Comparison of ENCODE assay signal across 8 cellular contexts in the genomic region with DNA sequence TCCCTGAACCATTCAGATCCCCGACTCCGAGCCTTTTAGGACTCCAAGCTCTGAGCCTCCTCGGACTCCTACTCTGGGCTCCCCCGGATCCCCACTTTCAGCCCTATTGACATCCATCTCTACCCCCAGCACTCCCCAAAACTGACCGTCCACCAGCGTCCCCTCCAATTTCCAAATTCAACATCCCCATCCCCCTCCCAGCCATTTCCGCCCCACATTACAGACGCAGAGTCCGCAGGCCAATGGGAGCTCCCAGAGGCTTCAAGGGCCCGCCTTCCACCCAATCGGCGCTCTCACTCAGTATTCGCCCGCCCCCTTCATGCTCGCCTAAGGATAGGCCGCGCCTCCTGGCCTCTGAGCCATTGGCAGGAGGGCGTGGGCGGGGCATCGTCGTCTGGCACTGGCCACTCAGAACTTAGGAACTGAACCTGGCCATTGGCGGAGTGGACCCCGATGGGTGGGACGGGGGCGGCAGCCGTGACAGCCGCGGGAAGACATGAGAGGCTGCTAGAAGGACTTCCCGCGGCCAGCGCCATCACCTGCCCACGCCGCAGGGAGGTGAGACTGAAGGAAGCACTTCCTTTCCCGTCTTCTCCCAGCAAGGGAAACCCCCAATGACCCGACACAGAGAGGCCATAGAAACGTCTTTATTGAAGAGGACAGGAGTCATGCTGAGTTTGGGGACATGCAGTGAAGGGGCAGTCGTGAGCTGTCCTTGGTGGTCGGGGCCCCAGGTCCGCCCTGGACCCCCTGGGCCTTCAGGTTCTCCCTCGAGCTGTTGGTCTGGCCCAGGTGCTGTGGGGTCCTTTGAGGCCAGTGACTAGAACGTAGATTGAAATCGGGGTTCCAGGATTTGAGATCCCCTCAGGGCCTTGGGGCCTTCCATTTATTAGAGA. TPM values are rescaled to one million over a fixed set of nuclear protein-coding genes. Genes with fewer than 3 reads are reported as not detected.
DNase-seq lines count a peak whose midpoint lies in the region; ATAC-seq and TF ChIP-seq lines count a peak whose summit lies in the region.

TSS of gene ALKBH6 (minus strand) at position 185 of the 896 bp plus-strand sequence. CDS start 816 bp downstream, outside the sequence.

- H2AFZ ChIP-seq in parathyroid adenoma, result peak within 1 kb of the TSS; percentile 96

- DNase-seq in GM12865 (ENCODE audit: low read depth) (peak; percentile 99), NCI-H1417 treated with DMSO at 0.1 percent for 48 hours (lab: John Stamatoyannopoulos, UW) (peak; percentile 93), SW480 (ENCODE audit: low spot score) (peak; percentile 100), cardiac muscle cell (ENCODE audit: low read depth in 1 of 2, low spot score in 1 of 2) (peak; percentile 99 to 100), tibial nerve (ENCODE audit: low spot score in 2 of 2) (peak; percentile 100)
- peak; percentile 100 for DNase-seq in activated naive CD8-positive, alpha-beta T cell treated with anti-CD3 and anti-CD28 coated beads, Interleukin-2, amount 50 U/mL, for 24 hours

- 2 to 3% methylated on average over 40 to 41 of the region's 42 CpGs for WGBS in tibial nerve, 2 donors

- H3K4me3 ChIP-seq in GM12865 (ENCODE audit: low read depth, low read length) (peak within 1 kb of the TSS; percentile 99), cardiac muscle cell (peak within 1 kb of the TSS; percentile 66), parathyroid adenoma (ENCODE audit: low read depth, low read length) (peak within 1 kb of the TSS; percentile 94), tibial nerve (peak within 1 kb of the TSS; percentile 57 to 75 (median 69))

- H3K4me2 ChIP-seq in parathyroid adenoma (ENCODE audit: low read length), result peak within 1 kb of the TSS; percentile 99

- no peaks in the 10 kb centered on the region for H3K27me3 Mint-ChIP-seq in activated naive CD8-positive, alpha-beta T cell treated with anti-CD3 and anti-CD28 coated beads, Interleukin-2, amount 50 U/mL, for 24 hours

- no peaks in the 10 kb centered on the region for H3K9me3 ChIP-seq in cardiac muscle cell (ENCODE audit: low read depth)
- no peaks in the 10 kb centered on the region for H3K9me3 ChIP-seq in parathyroid adenoma (ENCODE audit: control insufficient read depth, low read length)
- H3K9me3 ChIP-seq in tibial nerve, result no peaks in the 10 kb centered on the region

- TF ChIP-seq CTCF in GM12865 (IDR thresholded peaks at IDR 0.05; ENCODE audit: insufficient read depth, low read depth, low read length, missing control alignments), result no peak
- TF ChIP-seq CTCF in cardiac muscle cell (IDR thresholded peaks at IDR 0.05; ENCODE audit: low read depth, low read length), result no peak
- no peak for TF ChIP-seq CTCF in parathyroid adenoma (IDR thresholded peaks at IDR 0.05)
- TF ChIP-seq CTCF in tibial nerve (IDR thresholded peaks at IDR 0.05), result peak in 2 of 5 experiments; percentile 24 to 43

- H3K4me1 Mint-ChIP-seq in activated naive CD8-positive, alpha-beta T cell treated with anti-CD3 and anti-CD28 coated beads, Interleukin-2, amount 50 U/mL, for 24 hours, result peaks cover 28% of the 10 kb centered on the region

- H3K27ac ChIP-seq in cardiac muscle cell (no peak within 1 kb of the TSS), parathyroid adenoma (peak within 1 kb of the TSS; percentile 81), tibial nerve (peak within 1 kb of the TSS; percentile 80 to 96 (median 90))

- H3K27me3 ChIP-seq in cardiac muscle cell (no peaks in the 10 kb centered on the region), parathyroid adenoma (ENCODE audit: control insufficient read depth, insufficient read depth, low read length) (no peaks in the 10 kb centered on the region), tibial nerve (no peaks in the 10 kb centered on the region)

- ATAC-seq in HG02763 (IDR thresholded peaks at IDR 0.05; ENCODE audit: unreplicated experiment), result peak; percentile 97
- ATAC-seq in activated naive CD8-positive, alpha-beta T cell treated with anti-CD3 and anti-CD28 coated beads, Interleukin-2, amount 50 U/mL, for 24 hours, result peak; percentile 98

- H3K9ac ChIP-seq in parathyroid adenoma, result peak within 1 kb of the TSS; percentile 82

- H3K79me2 ChIP-seq in parathyroid adenoma, result peaks cover 12% of the 10 kb centered on the region

- H3K4me3 Mint-ChIP-seq in activated naive CD8-positive, alpha-beta T cell treated with anti-CD3 and anti-CD28 coated beads, Interleukin-2, amount 50 U/mL, for 24 hours, result peak within 1 kb of the TSS; percentile 98

- TF ChIP-seq POLR2A in tibial nerve (IDR thresholded peaks at IDR 0.05), result no peak

- peak within 1 kb of the TSS; percentile 92 for H3K27ac Mint-ChIP-seq in activated naive CD8-positive, alpha-beta T cell treated with anti-CD3 and anti-CD28 coated beads, Interleukin-2, amount 50 U/mL, for 24 hours

- peaks cover 4% of the 10 kb centered on the region for H3K4me1 ChIP-seq in cardiac muscle cell (ENCODE audit: low read depth)
- H3K4me1 ChIP-seq in parathyroid adenoma, result peaks cover 11% of the 10 kb centered on the region
- peaks cover 0 to 27% (median 14%) of the 10 kb centered on the region in 4 donors for H3K4me1 ChIP-seq in tibial nerve

- H3K36me3 ChIP-seq in cardiac muscle cell, result no peaks in the 10 kb centered on the region
- H3K36me3 ChIP-seq in parathyroid adenoma (ENCODE audit: control insufficient read depth, insufficient read depth, low read length), result no peaks in the 10 kb centered on the region
- peaks cover 0 to 38% (median 0%) of the 10 kb centered on the region in 3 donors for H3K36me3 ChIP-seq in tibial nerve

- H3K36me3 Mint-ChIP-seq in activated naive CD8-positive, alpha-beta T cell treated with anti-CD3 and anti-CD28 coated beads, Interleukin-2, amount 50 U/mL, for 24 hours (ENCODE audit: low read depth), result peaks cover 10% of the 10 kb centered on the region

- TF ChIP-seq EP300 in tibial nerve (IDR thresholded peaks at IDR 0.05), result peak; percentile 44 to 47

- H3K9me3 Mint-ChIP-seq in activated naive CD8-positive, alpha-beta T cell treated with anti-CD3 and anti-CD28 coated beads, Interleukin-2, amount 50 U/mL, for 24 hours, result no peaks in the 10 kb centered on the region

RNA-seq across cellular contexts. Expression of gene ALKBH6, which starts in this region (rescaled TPM):
- total RNA-seq in cardiac muscle cell (52.2 and 79.0 TPM in 2 replicates), tibial nerve (10 to 100 TPM; 25.3 to 46.0 (median 33.9) TPM)
- polyA plus RNA-seq in cardiac muscle cell, result 39.6 and 66.9 TPM in 2 replicates
